Comparison of ENCODE assay signal across 13 cellular contexts in genomic region chr11:99937330-99937729, GRCh38.
"Had no signal": no experiment of that assay in that cellular context is flagged by ENCODE, and none has a peak within 500 bp of the region (broad histone marks: within the 10 kb centered on the region; RNA-seq: fewer than 3 reads in every experiment).

No MANE protein-coding gene starts in this region.

- DNase-seq: activated gamma-delta T cell; activated T-cell treated with anti-CD3 and anti-CD28 coated beads, Interleukin-2, amount 50 U/mL, for 1 hour; dorsolateral prefrontal cortex; left colon; naive thymus-derived CD8-positive, alpha-beta T cell; sigmoid colon; stimulated activated CD4-positive, alpha-beta T cell treated with anti-CD3 and anti-CD28 coated beads, Interleukin-4, amount 100 ng/mL, for 1 hour; stimulated activated CD8-positive, alpha-beta memory T cell treated with anti-CD3 and anti-CD28 coated beads, Interleukin-4, amount 100 ng/mL, for 48 hours; stimulated activated naive CD8-positive, alpha-beta T cell treated with anti-CD3 and anti-CD28 coated beads, Interleukin-15, Interleukin-2, amounts not matched to agents 100 U/mL and 50 U/mL, for 24 hours had no signal

- H3K4me3 ChIP-seq: dorsolateral prefrontal cortex, prostate gland, sigmoid colon, suprapubic skin had no signal

- ATAC-seq: esophagus mucosa; left colon; naive thymus-derived CD8-positive, alpha-beta T cell; stimulated activated naive CD8-positive, alpha-beta T cell treated with anti-CD3 and anti-CD28 coated beads, Interleukin-15, Interleukin-2, amounts not matched to agents 100 U/mL and 50 U/mL, for 24 hours had no signal

- H3K9me3 ChIP-seq: prostate gland, sigmoid colon, suprapubic skin had no signal

- H3K36me3 Mint-ChIP-seq: activated naive CD8-positive, alpha-beta T cell had no signal

- H3K4me3 Mint-ChIP-seq: activated naive CD8-positive, alpha-beta T cell; naive thymus-derived CD8-positive, alpha-beta T cell had no signal

- H3K27me3 ChIP-seq: dorsolateral prefrontal cortex, sigmoid colon, suprapubic skin had no signal

- H3K27me3 Mint-ChIP-seq: activated naive CD8-positive, alpha-beta T cell; naive thymus-derived CD8-positive, alpha-beta T cell had no signal

- H3K27ac ChIP-seq: dorsolateral prefrontal cortex, prostate gland, sigmoid colon, suprapubic skin had no signal

- H3K4me1 ChIP-seq: prostate gland, sigmoid colon, suprapubic skin had no signal

- H3K27ac Mint-ChIP-seq: activated naive CD8-positive, alpha-beta T cell had no signal

- H3K36me3 ChIP-seq: prostate gland, sigmoid colon, suprapubic skin had no signal

- H3K4me1 Mint-ChIP-seq: naive thymus-derived CD8-positive, alpha-beta T cell had no signal
